ENCODE assay signal across 1 cellular context in genomic region chr12:4151362-4152121, GRCh38.
TF ChIP-seq lines count a peak whose summit lies in the region.

No MANE protein-coding gene starts in this region.

TF ChIP-seq in K562, 482 proteins besides CTCF, POLR2A, EP300 and RAD21 (continued from another document):
- TF ChIP-seq CBFB (CRISPR knock-in tag; IDR thresholded peaks at IDR 0.05) = no peak
